Comparison of ENCODE assay signal across 19 cellular contexts in genomic region chr19:44822177-44822576, GRCh38. TPM values are rescaled to one million over a fixed set of nuclear protein-coding genes. Genes with fewer than 3 reads are reported as not detected.
DNase-seq lines count a peak whose midpoint lies in the region; ATAC-seq, FAIRE-seq and TF ChIP-seq lines count a peak whose summit lies in the region.
"Had no signal": no experiment of that assay in that cellular context is flagged by ENCODE, and none has a peak within 500 bp of the region (broad histone marks: within the 10 kb centered on the region; RNA-seq: fewer than 3 reads in every experiment).

No MANE protein-coding gene starts in this region.

- intact Hi-C loops in heart right ventricle (cut with DNase I) (no loop called here), left cardiac atrium (cut with DNase I) (no loop called here), ascending aorta (cut with DNase I) (no loop called here), tibial artery (cut with DNase I; ENCODE audit: low total_unique reads) (no loop called here)

- H3K9me3 ChIP-seq in heart right ventricle = no peaks in the 10 kb centered on the region
- no peaks in the 10 kb centered on the region for H3K9me3 ChIP-seq in ascending aorta
- H3K9me3 ChIP-seq in tibial artery = no peaks in the 10 kb centered on the region
- H3K9me3 ChIP-seq: Peyer's patch had no signal

- H3K4me1 ChIP-seq in heart right ventricle = peaks cover 0 to 39% (median 22%) of the 10 kb centered on the region in 9 donors
- peaks cover 0 to 18% of the 10 kb centered on the region in 2 donors for H3K4me1 ChIP-seq in ascending aorta
- peaks cover 0 to 47% (median 33%) of the 10 kb centered on the region in 4 donors for H3K4me1 ChIP-seq in tibial artery

- in situ Hi-C loops in ACHN (cut with HindIII; ENCODE audit: low pct_ligation_motif_present, low pct_unique_long_range_greater_than_20kb, low sequenced_read_pairs) = no loop called here

- H3K36me3 ChIP-seq in heart right ventricle (peaks cover 0 to 20% (median 0%) of the 10 kb centered on the region in 9 donors), ascending aorta (peaks cover 8 to 16% of the 10 kb centered on the region in 2 donors), tibial artery (peaks cover 24 to 35% (median 24%) of the 10 kb centered on the region in 3 donors)
- H3K36me3 ChIP-seq: Peyer's patch had no signal

- peaks cover 30% of the 10 kb centered on the region for H3K27me3 Mint-ChIP-seq in nephron progenitor cell (ENCODE audit: low read depth, poor library complexity)

- FAIRE-seq in H54 (lab: Jason Lieb, UNC) = no peak
- FAIRE-seq: D721Med, K562 had no signal

- ATAC-seq in heart right ventricle = peak in 1 of 8 donors; percentile 17
- no peak for ATAC-seq in left cardiac atrium
- no peak for ATAC-seq in HG02852 (IDR thresholded peaks at IDR 0.05; ENCODE audit: unreplicated experiment)
- ATAC-seq: K562 had no signal

- no peak for TF ChIP-seq CTCF in heart right ventricle (IDR thresholded peaks at IDR 0.05)
- TF ChIP-seq CTCF in ascending aorta (IDR thresholded peaks at IDR 0.05) = no peak
- TF ChIP-seq CTCF in nephron progenitor cell (IDR thresholded peaks at IDR 0.05) = no peak
- TF ChIP-seq CTCF in tibial artery (IDR thresholded peaks at IDR 0.05) = no peak

- H3K9me3 Mint-ChIP-seq in nephron progenitor cell = no peaks in the 10 kb centered on the region
- H3K9me3 Mint-ChIP-seq: CD4-positive, alpha-beta memory T cell had no signal

- H3K27me3 ChIP-seq in heart right ventricle = no peaks in the 10 kb centered on the region
- no peaks in the 10 kb centered on the region for H3K27me3 ChIP-seq in ascending aorta
- H3K27me3 ChIP-seq in tibial artery = no peaks in the 10 kb centered on the region
- H3K27me3 ChIP-seq: Peyer's patch had no signal

- 42 to 49% methylated on average over 11 of the region's 11 CpGs for WGBS in heart right ventricle, 2 donors

- H3K27ac Mint-ChIP-seq in nephron progenitor cell = peak overlapping the region; percentile 50

- H3K4me3 Mint-ChIP-seq in nephron progenitor cell = no peak overlapping the region
- H3K4me3 Mint-ChIP-seq: CD4-positive, alpha-beta memory T cell had no signal

- H3K4me3 ChIP-seq in heart right ventricle (no peak overlapping the region), ascending aorta (peak overlapping the region in 1 of 2 donors; percentile 44), tibial artery (peak overlapping the region; percentile 18 to 34)
- H3K4me3 ChIP-seq: K562, Peyer's patch had no signal

- H3K36me3 Mint-ChIP-seq in nephron progenitor cell (ENCODE audit: low read depth) = no peaks in the 10 kb centered on the region
- H3K36me3 Mint-ChIP-seq: CD4-positive, alpha-beta memory T cell had no signal

- peak overlapping the region in 8 of 10 donors; percentile 36 to 92 (median 86) for H3K27ac ChIP-seq in heart right ventricle
- H3K27ac ChIP-seq in ascending aorta = peak overlapping the region; percentile 82 to 87
- H3K27ac ChIP-seq in tibial artery = peak overlapping the region; percentile 82 to 89
- H3K27ac ChIP-seq: HL-60 had no signal

- DNase-seq in heart right ventricle = peak in 1 of 2 donors; percentile 49
- DNase-seq in left cardiac atrium = no peak
- no peak for DNase-seq in ascending aorta (ENCODE audit: low spot score in 2 of 2)
- DNase-seq in nephron progenitor cell = no peak
- peak in 1 of 2 donors; percentile 86 for DNase-seq in tibial artery
- DNase-seq in H54 (ENCODE audit: insufficient read length, low spot score) = no peak
- DNase-seq in ACHN = no peak
- DNase-seq: CD4-positive, alpha-beta memory T cell; DND-41; GDM1; GOT3; NCI-H1092; NCI-H1694 treated with DMSO at 0.1 percent for 48 hours; NCI-H446; Peyer's patch had no signal

- TF ChIP-seq POLR2A in H54 (IDR thresholded peaks at IDR 0.05; ENCODE audit: low read depth, low read length) = no peak

- peaks cover 62% of the 10 kb centered on the region for H3K4me1 Mint-ChIP-seq in nephron progenitor cell
- H3K4me1 Mint-ChIP-seq: CD4-positive, alpha-beta memory T cell had no signal

RNA-seq across cellular contexts. Expression of gene BCAM, which starts 13.3 kb away (rescaled TPM):
- 100 to 1,000 TPM in 4 of 10 donors, 10 to 100 TPM in 6; 72.8 to 118 (median 92.5) TPM for total RNA-seq in heart right ventricle
- polyA plus RNA-seq in heart right ventricle = 100 to 1,000 TPM in 1 of 2 donors, 10 to 100 TPM in 1; 63.2 to 130 TPM
- total RNA-seq in left cardiac atrium = 10 to 100 TPM; 76.4 to 76.9 TPM
- 832 TPM for total RNA-seq in ascending aorta
- total RNA-seq: CD4-positive, alpha-beta memory T cell had no signal
- polyA plus RNA-seq: CD4-positive, alpha-beta memory T cell had no signal

RNA-seq across cellular contexts. Expression of gene NECTIN2, which starts 23.9 kb away (rescaled TPM):
- 10 to 100 TPM; 34.1 to 83.9 (median 46.5) TPM for total RNA-seq in heart right ventricle
- 10 to 100 TPM; 62.5 to 96.8 TPM for polyA plus RNA-seq in heart right ventricle
- 10 to 100 TPM; 54.0 to 94.1 TPM for total RNA-seq in left cardiac atrium
- 125 TPM for total RNA-seq in ascending aorta

RNA-seq across cellular contexts. Expression of gene CBLC, which starts 44.5 kb away (rescaled TPM):
- under 1 TPM in 1 of 10 donors, not detected in 9; 0.38 TPM for total RNA-seq in heart right ventricle
- not detected for polyA plus RNA-seq in heart right ventricle
- total RNA-seq in left cardiac atrium = not detected
- total RNA-seq in ascending aorta = not detected
- total RNA-seq: CD4-positive, alpha-beta memory T cell had no signal
- polyA plus RNA-seq: CD4-positive, alpha-beta memory T cell; K562 had no signal

Comparison
In these comparisons a context has a peak if more than half of its experiments do, and no peak if none do; other contexts are left out.
1. H3K4me3 ChIP-seq: peak in tibial artery (2 of 2); none in heart right ventricle (0 of 10).
2. Peak in every context shown above with its lines, with median percentiles within 50 percentile points of each other: H3K27ac ChIP-seq.